18 cellular contexts compared by ENCODE assay signal in the genomic region with DNA sequence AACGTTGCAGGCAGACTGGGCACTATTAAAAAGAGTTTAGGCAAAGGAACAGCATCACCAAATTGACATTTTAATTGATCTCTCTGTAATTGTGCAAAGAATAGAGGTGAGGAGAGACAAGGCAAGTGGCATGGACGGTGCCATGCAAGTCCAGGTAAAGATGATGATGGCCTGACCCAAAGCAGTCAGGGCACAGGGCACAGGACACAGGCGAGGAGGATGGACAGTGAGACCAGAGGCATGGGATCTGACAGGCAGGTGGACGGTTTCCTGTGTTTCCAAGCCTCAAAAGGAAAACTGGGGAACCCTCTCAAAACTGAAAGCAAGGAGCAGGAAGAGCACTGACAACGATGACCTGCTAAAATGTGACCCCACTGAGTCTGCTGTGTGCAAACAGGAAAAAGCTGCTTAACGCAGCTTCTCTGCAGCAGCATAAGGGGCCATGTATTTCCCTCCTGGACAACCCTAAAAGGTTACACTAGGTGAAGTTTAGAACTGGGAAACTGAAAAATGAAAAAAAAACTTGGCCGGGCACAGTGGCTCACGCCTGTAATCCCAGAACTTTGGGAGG. TPM values are rescaled to one million over a fixed set of nuclear protein-coding genes. Genes with fewer than 3 reads are reported as not detected.
DNase-seq lines count a peak whose midpoint lies in the region; ATAC-seq, FAIRE-seq and TF ChIP-seq lines count a peak whose summit lies in the region.
"Had no signal": no experiment of that assay in that cellular context is flagged by ENCODE, and none has a peak within 500 bp of the region (broad histone marks: within the 10 kb centered on the region; RNA-seq: fewer than 3 reads in every experiment).

No MANE protein-coding gene starts in this region.

- intact Hi-C loops in activated naive CD4-positive, alpha-beta T cell treated with anti-CD3 and anti-CD28 coated beads for 36 hours (cut with micrococcal nuclease), result no loop called here

- DNase-seq in activated naive CD4-positive, alpha-beta T cell treated with anti-CD3 and anti-CD28 coated beads, Interleukin-2, amount 10 ng/mL, durations not matched to agents 7 days and 5 days, result no peak
- DNase-seq in activated naive CD4-positive, alpha-beta T cell treated with anti-CD3 and anti-CD28 coated beads for 36 hours, result no peak
- DNase-seq in left lobe of liver (ENCODE audit: low spot score) (no peak), HTR-8/SVneo (ENCODE audit: insufficient read length, low spot score) (no peak), nucleus accumbens (lab: John Stamatoyannopoulos, UW) (no peak)
- DNase-seq: activated naive CD4-positive, alpha-beta T cell treated with anti-CD3 and anti-CD28 coated beads, Interleukin-2, amount 50 U/mL, for 16 hours; COR-L47; mesendoderm; NCI-H1930; NCI-H524 treated with DMSO at 0.1 percent for 48 hours; OCI-M1 had no signal

- no peak overlapping the region for H3K4me3 ChIP-seq in stomach smooth muscle (ENCODE audit: low read length in 2 of 2)
- H3K4me3 ChIP-seq: smooth muscle cell had no signal

- H3K4me1 Mint-ChIP-seq in activated naive CD4-positive, alpha-beta T cell treated with anti-CD3 and anti-CD28 coated beads, Interleukin-2, amount 10 ng/mL, durations not matched to agents 7 days and 5 days, result peaks cover 14% of the 10 kb centered on the region
- peaks cover 22% of the 10 kb centered on the region for H3K4me1 Mint-ChIP-seq in activated naive CD4-positive, alpha-beta T cell treated with anti-CD3 and anti-CD28 coated beads for 36 hours (ENCODE audit: low read depth)
- peaks cover 18% of the 10 kb centered on the region for H3K4me1 Mint-ChIP-seq in brain

- H3K27me3 Mint-ChIP-seq in activated naive CD4-positive, alpha-beta T cell treated with anti-CD3 and anti-CD28 coated beads, Interleukin-2, amount 10 ng/mL, durations not matched to agents 7 days and 5 days, result no peaks in the 10 kb centered on the region
- no peaks in the 10 kb centered on the region for H3K27me3 Mint-ChIP-seq in activated naive CD4-positive, alpha-beta T cell treated with anti-CD3 and anti-CD28 coated beads for 36 hours (ENCODE audit: low read depth)
- no peaks in the 10 kb centered on the region for H3K27me3 Mint-ChIP-seq in brain
- H3K27me3 Mint-ChIP-seq: stimulated activated memory B cell treated with anti-CD40 and anti-IgM and Interleukin-4, amounts not matched to agents 10 μg/mL and 1 μg/mL and 100 μg/mL, for 72 hours had no signal

- no peak for TF ChIP-seq CTCF in brain (conservative IDR thresholded peaks at IDR 0.05)

- no peak overlapping the region for H3K4me3 Mint-ChIP-seq in activated naive CD4-positive, alpha-beta T cell treated with anti-CD3 and anti-CD28 coated beads, Interleukin-2, amount 10 ng/mL, durations not matched to agents 7 days and 5 days
- no peak overlapping the region for H3K4me3 Mint-ChIP-seq in activated naive CD4-positive, alpha-beta T cell treated with anti-CD3 and anti-CD28 coated beads for 36 hours
- H3K4me3 Mint-ChIP-seq in brain, result no peak overlapping the region
- H3K4me3 Mint-ChIP-seq: stimulated activated memory B cell treated with anti-CD40 and anti-IgM and Interleukin-4, amounts not matched to agents 10 μg/mL and 1 μg/mL and 100 μg/mL, for 72 hours had no signal

- H3K4me1 ChIP-seq in stomach smooth muscle (ENCODE audit: control insufficient read depth, insufficient read depth, low read length), result peaks cover 7% of the 10 kb centered on the region

- FAIRE-seq in HTR-8/SVneo (lab: Jason Lieb, UNC), result no peak
- FAIRE-seq: bronchial epithelial cell, G401.6 had no signal

- no peaks in the 10 kb centered on the region for H3K9me3 Mint-ChIP-seq in activated naive CD4-positive, alpha-beta T cell treated with anti-CD3 and anti-CD28 coated beads, Interleukin-2, amount 10 ng/mL, durations not matched to agents 7 days and 5 days
- no peaks in the 10 kb centered on the region for H3K9me3 Mint-ChIP-seq in activated naive CD4-positive, alpha-beta T cell treated with anti-CD3 and anti-CD28 coated beads for 36 hours
- H3K9me3 Mint-ChIP-seq in brain, result no peaks in the 10 kb centered on the region
- H3K9me3 Mint-ChIP-seq: stimulated activated memory B cell treated with anti-CD40 and anti-IgM and Interleukin-4, amounts not matched to agents 10 μg/mL and 1 μg/mL and 100 μg/mL, for 72 hours had no signal

- H3K9ac ChIP-seq in stomach smooth muscle (ENCODE audit: low read length in 2 of 2), result no peak overlapping the region

- CTCF ChIA-PET in activated naive CD4-positive, alpha-beta T cell treated with anti-CD3 and anti-CD28 coated beads, Interleukin-2, amount 10 ng/mL, durations not matched to agents 7 days and 5 days (lab: Charles Lee), result no interaction called here
- CTCF ChIA-PET in activated naive CD4-positive, alpha-beta T cell treated with anti-CD3 and anti-CD28 coated beads for 36 hours (lab: Charles Lee), result interaction anchor here (0.6 kb wide), 1 partner anchor 262 kb away, joined by 4 read pairs; no protein-coding TSS in a partner anchor

- peak overlapping the region; percentile 60 for H3K27ac ChIP-seq in stomach smooth muscle (ENCODE audit: low read length)

- no peaks in the 10 kb centered on the region for H3K27me3 ChIP-seq in stomach smooth muscle (ENCODE audit: control insufficient read depth in 1 of 2, insufficient read depth in 2 of 2, low read length in 2 of 2)

- ATAC-seq in left lobe of liver (peak; percentile 60), GM21515 (IDR thresholded peaks at IDR 0.05; ENCODE audit: unreplicated experiment) (no peak)
- ATAC-seq: stimulated activated memory B cell treated with anti-CD40 and anti-IgM and Interleukin-4, amounts not matched to agents 10 μg/mL and 1 μg/mL and 100 μg/mL, for 72 hours had no signal

- peaks cover 5% of the 10 kb centered on the region in 2 donors for H3K36me3 ChIP-seq in stomach smooth muscle (ENCODE audit: control insufficient read depth in 2 of 2, insufficient read depth in 2 of 2, low read length in 2 of 2)

- peak overlapping the region; percentile 77 for H3K27ac Mint-ChIP-seq in activated naive CD4-positive, alpha-beta T cell treated with anti-CD3 and anti-CD28 coated beads, Interleukin-2, amount 10 ng/mL, durations not matched to agents 7 days and 5 days
- no peak overlapping the region for H3K27ac Mint-ChIP-seq in activated naive CD4-positive, alpha-beta T cell treated with anti-CD3 and anti-CD28 coated beads for 36 hours
- H3K27ac Mint-ChIP-seq in brain, result peak overlapping the region in 3 of 5 experiments; percentile 5 to 46 (median 5)
- H3K27ac Mint-ChIP-seq: stimulated activated memory B cell treated with anti-CD40 and anti-IgM and Interleukin-4, amounts not matched to agents 10 μg/mL and 1 μg/mL and 100 μg/mL, for 72 hours had no signal

- no peaks in the 10 kb centered on the region for H3K9me3 ChIP-seq in stomach smooth muscle (ENCODE audit: control insufficient read depth in 2 of 2, low read length in 2 of 2)

- peaks cover 32% of the 10 kb centered on the region for H3K36me3 Mint-ChIP-seq in activated naive CD4-positive, alpha-beta T cell treated with anti-CD3 and anti-CD28 coated beads, Interleukin-2, amount 10 ng/mL, durations not matched to agents 7 days and 5 days
- peaks cover 25% of the 10 kb centered on the region for H3K36me3 Mint-ChIP-seq in activated naive CD4-positive, alpha-beta T cell treated with anti-CD3 and anti-CD28 coated beads for 36 hours (ENCODE audit: low read depth)
- H3K36me3 Mint-ChIP-seq in brain, result peaks cover 71% of the 10 kb centered on the region

RNA-seq across cellular contexts. Expression of gene CLIP1, which starts 50.9 kb away (rescaled TPM):
- 10 to 100 TPM; 50.7 to 51.3 TPM for total RNA-seq in activated naive CD4-positive, alpha-beta T cell treated with anti-CD3 and anti-CD28 coated beads for 36 hours
- polyA plus RNA-seq in brain (ENCODE audit: insufficient read depth, low read depth, low replicate concordance), result 14.6 TPM
- 38.9 TPM for total RNA-seq in left lobe of liver
